In genomic region chr11:86818466-86819282, GRCh38 we compare ENCODE assay signal across 8 cellular contexts. TPM values are rescaled to one million over a fixed set of nuclear protein-coding genes. Genes with fewer than 3 reads are reported as not detected.
DNase-seq lines count a peak whose midpoint lies in the region; ATAC-seq, FAIRE-seq and TF ChIP-seq lines count a peak whose summit lies in the region.

No MANE protein-coding gene starts in this region.

- CTCF ChIA-PET in GM12878 (lab: Yijun Ruan, JAX) = interaction anchor here (1.2 to 3.7 kb wide), 2 partner anchors 39 to 362 kb away, joined by 3 to 33 read pairs; no protein-coding TSS in a partner anchor

- DNase-seq in GF-D8 (lab: John Stamatoyannopoulos, UW) (peak; percentile 49), NCI-H524 treated with DMSO at 0.1 percent for 48 hours (lab: John Stamatoyannopoulos, UW) (peak; percentile 61), GM12878 (ENCODE audit: low read depth, low spot score) (peak; percentile 7), islet precursor cell (peak; percentile 85), testis (no peak)
- no peak for DNase-seq in activated CD8-positive, alpha-beta memory T cell treated with anti-CD3 and anti-CD28 coated beads, Interleukin-2, amount 50 U/mL, for 4 hours
- no peak for DNase-seq in activated naive CD4-positive, alpha-beta T cell treated with anti-CD3 and anti-CD28 coated beads, Interleukin-2, amount 50 U/mL, for 16 hours

- TF ChIP-seq CTCF in GM12878 (IDR thresholded peaks at IDR 0.05 in 2 of 3, conservative IDR thresholded peaks at IDR 0.05 in 1 of 3; ENCODE audit: control insufficient read depth in 2 of 3, extremely low read depth in 1 of 3, insufficient read depth in 1 of 3, low read depth in 3 of 3, low read length in 3 of 3) (peak; percentile 50 to 73 (median 65); a peak in 5 of 6 replicates), testis (IDR thresholded peaks at IDR 0.05) (peak; percentile 83 to 87 (median 84))

- H3K79me2 ChIP-seq in GM12878 (ENCODE audit: control insufficient read depth, insufficient read depth, low read length) = no peaks in the 10 kb centered on the region

- no peak for TF ChIP-seq EP300 in GM12878 (IDR thresholded peaks at IDR 0.05; ENCODE audit: borderline replicate concordance in 1 of 2, control insufficient read depth in 1 of 2, low read depth in 2 of 2, low read length in 2 of 2)

- H3K27ac ChIP-seq in GM12878 (ENCODE audit: control insufficient read depth, insufficient read depth) (no peak overlapping the region), testis (no peak overlapping the region)

- H4K20me1 ChIP-seq in GM12878 (ENCODE audit: control insufficient read depth, insufficient read depth) = no peaks in the 10 kb centered on the region

- POLR2A ChIA-PET in GM12878 (lab: Charles Lee) = no interaction called here

- RAD21 ChIA-PET in GM12878 (lab: Charles Lee; ENCODE audit: unreplicated experiment) = no interaction called here

- peak; percentile 87 for FAIRE-seq in GM12878 (lab: Jason Lieb, UNC)

- SMC1A ChIA-PET in GM12878 (lab: Charles Lee; ENCODE audit: uncharacterized antibody, unreplicated experiment) = interaction anchor here (0.5 to 2.6 kb wide), 2 partner anchors 362 to 421 kb away, joined by 3 to 19 read pairs; no protein-coding TSS in a partner anchor

- no peaks in the 10 kb centered on the region for H3K9me3 ChIP-seq in GM12878 (replicated peaks; ENCODE audit: control insufficient read depth, insufficient read depth, low read length)
- H3K9me3 ChIP-seq in testis = no peaks in the 10 kb centered on the region

- TF ChIP-seq POLR2A in GM12878 (IDR thresholded peaks at IDR 0.05; ENCODE audit: low read depth, low read length) = no peak
- no peak for TF ChIP-seq POLR2A in testis (IDR thresholded peaks at IDR 0.05)

- no peaks in the 10 kb centered on the region; a peak in 2 of 4 replicates for H3K27me3 ChIP-seq in GM12878 (replicated peaks in 1 of 2; ENCODE audit: control insufficient read depth in 2 of 2, insufficient read depth in 2 of 2, low read length in 1 of 2)
- no peaks in the 10 kb centered on the region for H3K27me3 ChIP-seq in testis

- peak; percentile 91 for TF ChIP-seq RAD21 in GM12878 (IDR thresholded peaks at IDR 0.05; ENCODE audit: insufficient read depth, low read depth, low read length)

- intact Hi-C loops in GM12878 (cut with micrococcal nuclease; ENCODE audit: unreplicated experiment) = loop anchor here (1.0 to 5.0 kb wide), 3 partner anchors 211 to 961 kb away; partner anchors contain the start of gene CCDC83
- intact Hi-C loops in testis (cut with DNase I; ENCODE audit: low total_unique reads) = loop anchor here (5.0 kb wide), 2 partner anchors 211 to 361 kb away; no protein-coding TSS in a partner anchor

- BruUV-seq in GM12878 (replicated peaks; lab: Mats Ljungman, UMichigan) = no TSS peak

- H3K4me3 ChIP-seq in GM12878 (no peak overlapping the region), testis (no peak overlapping the region)

- no peak overlapping the region for H2AFZ ChIP-seq in GM12878 (ENCODE audit: control insufficient read depth, low read depth, low read length)

- WGBS in GM12878 (ENCODE audit: insufficient coverage, insufficient replicate concordance, low lambda C conversion rate, missing lambda C conversion rate) = 13% methylated on average over 11 of the region's 11 CpGs
- WGBS in testis, 2 donors = 30 to 35% methylated on average over 11 of the region's 11 CpGs

- H3K9ac ChIP-seq in GM12878 (ENCODE audit: control insufficient read depth, insufficient read depth, low read length) = no peak overlapping the region

- H3K4me1 ChIP-seq in GM12878 (ENCODE audit: control insufficient read depth, insufficient read depth, low read length) = no peaks in the 10 kb centered on the region
- no peaks in the 10 kb centered on the region for H3K4me1 ChIP-seq in testis

- H3K36me3 ChIP-seq in GM12878 (ENCODE audit: control insufficient read depth in 2 of 2, insufficient read depth in 2 of 2, low read length in 1 of 2) (no peaks in the 10 kb centered on the region), testis (ENCODE audit: low read depth, missing control alignments) (no peaks in the 10 kb centered on the region)

- peak; percentile 66 for ATAC-seq in HG03378 (IDR thresholded peaks at IDR 0.05; ENCODE audit: unreplicated experiment)
- peak; percentile 72 for ATAC-seq in GM12878

- in situ Hi-C loops in GM12878 (cut with MboI) = loop anchor here (5.0 to 25.0 kb wide), 4 partner anchors 204 to 1231 kb away; partner anchors contain the start of gene CCDC83

- no peak overlapping the region for H3K4me2 ChIP-seq in GM12878 (ENCODE audit: control insufficient read depth, insufficient read depth)

TF ChIP-seq in GM12878, 131 proteins besides CTCF, POLR2A, EP300 and RAD21:
- peak; percentile 90 for TF ChIP-seq SMC3 (IDR thresholded peaks at IDR 0.05; ENCODE audit: borderline replicate concordance, low read length)
- TF ChIP-seq ZNF384 (IDR thresholded peaks at IDR 0.05; ENCODE audit: borderline replicate concordance, low read depth, low read length) = 0 out of 2 replicates have a peak, but pooled peaks have one; percentile 62
- no peak for TF ChIP-seq SRF (IDR thresholded peaks at IDR 0.05; ENCODE audit: low read depth in 2 of 2, low read length in 2 of 2)
- peak; percentile 19; the same call in 1 of the 2 replicates for TF ChIP-seq ATF3 (IDR thresholded peaks at IDR 0.05; ENCODE audit: borderline replicate concordance, extremely low read depth, low read depth, low read length)
- TF ChIP-seq CUX1 (IDR thresholded peaks at IDR 0.05; ENCODE audit: insufficient replicate concordance, low read depth, low read length) = no peak
- TF ChIP-seq IKZF1 (conservative IDR thresholded peaks at IDR 0.05) = no peak
TF ChIP-seq in GM12878: peak in this region for 3.

RNA-seq across cellular contexts. Expression of gene PRSS23, which starts 18.3 kb away (rescaled TPM):
- not detected in 2 replicates for total RNA-seq in GM12878 (2013; cell fraction: nucleolus; rRNA removed)
- total RNA-seq in GM12878 (2014; rRNA removed) (0.05 TPM in 1 of 2 replicates, not detected in the other), GM12878 (2014; rRNA removed; fragmentation: Illumina TruSeq; extraction: Trizol) (not detected in 2 replicates), GM12878 (2021) (0.13 and 0.21 TPM in 2 replicates), testis (100 to 1,000 TPM in 1 of 2 donors, 10 to 100 TPM in 1; 51.0 to 117 TPM)
- not detected for polyA plus RNA-seq in GM12878 (2011; ENCODE audit: low read depth)
- polyA plus RNA-seq in GM12878 (2011; rRNA removed) (0.04 and 0.16 TPM in 2 replicates), GM12878 (2014; fragmentation: Illumina TruSeq; extraction: Trizol) (0.03 TPM in 1 of 2 replicates, not detected in the other), GM12878 (2014; fragmentation: Nextera tagmentation; extraction: Ambion mirVana) (not detected), GM12878 (2014; rRNA removed) (0.05 TPM in 1 of 2 replicates, not detected in the other), GM12878 (2016; fragmentation: Nextera tagmentation; extraction: Ambion mirVana) (under 1 TPM in 1 of 2 experiments, not detected in 1; 0.39 TPM), testis (ENCODE audit: insufficient read depth, low read depth, low replicate concordance) (98.9 TPM)
- polyA plus RNA-seq in GM12878 (2011; cell fraction: cytosol; rRNA removed) = 0.03 and 0.05 TPM in 2 replicates
- polyA plus RNA-seq in GM12878 (2011; cell fraction: nucleus; rRNA removed) = not detected in 2 replicates
- polyA plus RNA-seq in GM12878 (2012) = not detected in 2 replicates
- polyA minus RNA-seq in GM12878 (2011; rRNA and poly(A)+ RNA removed) = 0.37 TPM in 1 of 2 replicates, not detected in the other
- polyA minus RNA-seq in GM12878 (2011; cell fraction: cytosol; rRNA and poly(A)+ RNA removed) = 4.8 and 6.5 TPM in 2 replicates
- 0.57 TPM in 1 of 2 replicates, not detected in the other for polyA minus RNA-seq in GM12878 (2011; cell fraction: nucleus; rRNA and poly(A)+ RNA removed)

Comparison
In these comparisons a context has a peak if more than half of its experiments do, and no peak if none do; other contexts are left out.
1. DNase-seq: peak in GF-D8 (single experiment), NCI-H524 treated with DMSO at 0.1 percent for 48 hours (single experiment), GM12878 (single experiment) and islet precursor cell (single experiment); none in testis (single experiment), activated CD8-positive, alpha-beta memory T cell treated with anti-CD3 and anti-CD28 coated beads, Interleukin-2, amount 50 U/mL, for 4 hours (single experiment) and activated naive CD4-positive, alpha-beta T cell treated with anti-CD3 and anti-CD28 coated beads, Interleukin-2, amount 50 U/mL, for 16 hours (single experiment).
2. RNA of gene PRSS23, which starts 18.3 kb away (total RNA-seq): 51.0 to 117 TPM in testis; 0.05 to 0.21 TPM in GM12878; every median in the first group is over 10 times any median in the second.